14 cellular contexts compared by ENCODE assay signal in the genomic region with DNA sequence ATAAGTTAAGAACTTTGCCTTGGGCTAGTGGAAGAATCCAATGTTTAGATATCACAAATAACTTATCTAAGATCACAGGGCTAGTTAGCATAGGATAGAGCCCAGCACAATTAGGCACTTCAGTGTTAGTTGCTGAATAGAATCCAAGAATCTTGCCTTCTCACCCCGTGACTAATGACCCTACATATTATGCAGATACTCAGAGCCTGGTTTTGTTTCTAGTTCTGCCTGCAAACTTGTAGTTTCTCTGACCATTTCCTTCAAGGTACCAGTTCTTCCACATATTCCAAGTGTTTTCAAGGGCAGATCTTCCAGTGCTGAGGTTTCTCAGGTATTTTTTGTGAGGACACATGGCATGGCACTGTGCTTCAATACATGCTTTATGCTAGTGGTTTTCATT.
"Had no signal": no experiment of that assay in that cellular context is flagged by ENCODE, and none has a peak within 500 bp of the region (broad histone marks: within the 10 kb centered on the region; RNA-seq: fewer than 3 reads in every experiment).

No MANE protein-coding gene starts in this region.

- H3K27ac ChIP-seq: body of pancreas, dorsolateral prefrontal cortex, neutrophil, parathyroid adenoma, sigmoid colon, thoracic aorta, upper lobe of right lung had no signal

- H3K9ac ChIP-seq: parathyroid adenoma had no signal

- H3K4me1 ChIP-seq: body of pancreas, parathyroid adenoma, sigmoid colon, upper lobe of right lung had no signal

- H3K27me3 ChIP-seq: body of pancreas, neutrophil, sigmoid colon, upper lobe of right lung had no signal

- H3K36me3 ChIP-seq: neutrophil, sigmoid colon, thoracic aorta, upper lobe of right lung had no signal

- H3K79me2 ChIP-seq: parathyroid adenoma had no signal

- H3K9me3 ChIP-seq: neutrophil, thoracic aorta, upper lobe of right lung had no signal

- H2AFZ ChIP-seq: parathyroid adenoma had no signal

- DNase-seq: activated CD4-positive, alpha-beta T cell treated with anti-CD3 and anti-CD28 coated beads, Interleukin-2, amount 50 U/mL, for 4 hours; activated gamma-delta T cell treated with Interleukin-2 at 50 U/mL for 16 hours; activated T-cell treated with anti-CD3 and anti-CD28 coated beads, Interleukin-2, amount 50 U/mL, for 72 hours; body of pancreas; central memory CD4-positive, alpha-beta T cell; dorsolateral prefrontal cortex; left ventricle myocardium superior; naive thymus-derived CD8-positive, alpha-beta T cell; sigmoid colon; stimulated activated naive B cell treated with anti-CD40 and anti-IgM and Interleukin-4, amounts not matched to agents 10 μg/mL and 1 μg/mL and 100 μg/mL, for 72 hours; upper lobe of right lung had no signal

- H3K4me3 ChIP-seq: body of pancreas, dorsolateral prefrontal cortex, sigmoid colon, thoracic aorta, upper lobe of right lung had no signal
